ENCODE assay signal across 8 cellular contexts in genomic region chr1:25641931-25642611, GRCh38. TPM values are rescaled to one million over a fixed set of nuclear protein-coding genes. Genes with fewer than 3 reads are reported as not detected.
DNase-seq lines count a peak whose midpoint lies in the region; ATAC-seq and TF ChIP-seq lines count a peak whose summit lies in the region.

No MANE protein-coding gene starts in this region.

- H3K9ac ChIP-seq in Loucy (ENCODE audit: low read depth, low read length, poor library complexity, severe bottlenecking), result no peak overlapping the region

- TF ChIP-seq CTCF in Loucy (conservative IDR thresholded peaks at IDR 0.05; ENCODE audit: low read length) (no peak), coronary artery (IDR thresholded peaks at IDR 0.05) (no peak), osteoblast (IDR thresholded peaks at IDR 0.05; ENCODE audit: extremely low read depth, low read depth, low read length) (no peak), glutamatergic neuron (IDR thresholded peaks at IDR 0.05; ENCODE audit: partially characterized antibody, unreplicated experiment) (no peak)

- H2AFZ ChIP-seq in Loucy (ENCODE audit: low read length) (no peak overlapping the region), osteoblast (ENCODE audit: low read length) (no peak overlapping the region)

- H4K20me1 ChIP-seq in Loucy (ENCODE audit: insufficient read depth, low read length, poor library complexity, severe bottlenecking), result peaks cover 3% of the 10 kb centered on the region
- no peaks in the 10 kb centered on the region for H4K20me1 ChIP-seq in osteoblast (ENCODE audit: insufficient read depth, low read length)

- peak overlapping the region; percentile 87 to 99 (median 94) for H3K27ac Mint-ChIP-seq in CD4-positive, alpha-beta memory T cell
- H3K27ac Mint-ChIP-seq in glutamatergic neuron (ENCODE audit: unreplicated experiment), result no peak overlapping the region

- no peaks in the 10 kb centered on the region for H3K27me3 Mint-ChIP-seq in CD4-positive, alpha-beta memory T cell
- peaks cover 4% of the 10 kb centered on the region for H3K27me3 Mint-ChIP-seq in glutamatergic neuron (ENCODE audit: unreplicated experiment)

- H3K36me3 ChIP-seq in CD4-positive, alpha-beta memory T cell (ENCODE audit: insufficient read depth, low read length), result no peaks in the 10 kb centered on the region
- H3K36me3 ChIP-seq in Loucy (ENCODE audit: insufficient read depth, low read length) (no peaks in the 10 kb centered on the region), osteoblast (ENCODE audit: insufficient read depth, low read length) (no peaks in the 10 kb centered on the region)

- H3K4me1 ChIP-seq in CD4-positive, alpha-beta memory T cell (ENCODE audit: insufficient read depth, low read length), result peaks cover 62% of the 10 kb centered on the region
- H3K4me1 ChIP-seq in Loucy (ENCODE audit: insufficient read depth, low read length, poor library complexity, severe bottlenecking), result peaks cover 9% of the 10 kb centered on the region
- peaks cover 13% of the 10 kb centered on the region for H3K4me1 ChIP-seq in osteoblast (ENCODE audit: insufficient read depth, low read length)

- POLR2A ChIA-PET in CD4-positive, alpha-beta memory T cell (lab: Charles Lee; ENCODE audit: partially characterized antibody), result interaction anchor here (0.8 to 7.9 kb wide), 15 partner anchors 10 to 211 kb away, joined by 3 to 151 read pairs (median 5); partner anchors contain the start of genes MACO1, MAN1C1, MTFR1L and SELENON

- H3K9me2 ChIP-seq in Loucy (replicated peaks; ENCODE audit: low read depth, low read length), result no peaks in the 10 kb centered on the region

- intact Hi-C loops in CD4-positive, alpha-beta memory T cell (cut with micrococcal nuclease), result loop anchor here (1.0 to 2.0 kb wide), 2 partner anchors 23 to 35 kb away; no protein-coding TSS in a partner anchor

- no peaks in the 10 kb centered on the region for H3K79me2 ChIP-seq in Loucy (ENCODE audit: insufficient read depth, low read length)
- no peaks in the 10 kb centered on the region for H3K79me2 ChIP-seq in osteoblast (ENCODE audit: insufficient read depth, low read length)

- H3K27ac ChIP-seq in CD4-positive, alpha-beta memory T cell (ENCODE audit: low read depth, low read length), result peak overlapping the region; percentile 54
- peak overlapping the region in 1 of 2 donors; percentile 67 for H3K27ac ChIP-seq in coronary artery
- H3K27ac ChIP-seq in osteoblast (ENCODE audit: low read depth, low read length), result no peak overlapping the region

- no peak for ATAC-seq in GM21737 (IDR thresholded peaks at IDR 0.05; ENCODE audit: unreplicated experiment)

- peak in 1 of 5 donors; percentile 76 for DNase-seq in CD4-positive, alpha-beta memory T cell
- DNase-seq in coronary artery (ENCODE audit: low spot score) (peak; percentile 62), osteoblast (ENCODE audit: insufficient read length, low spot score, missing footprints) (no peak), nucleus accumbens (lab: John Stamatoyannopoulos, UW) (no peak), glutamatergic neuron (no peak), HT-29 (ENCODE audit: low spot score) (no peak)

- CTCF ChIA-PET in CD4-positive, alpha-beta memory T cell (lab: Charles Lee; ENCODE audit: partially characterized antibody), result interaction anchor here (0.8 to 4.5 kb wide), 16 partner anchors 10 to 168 kb away, joined by 3 to 63 read pairs (median 5); no protein-coding TSS in a partner anchor

- peak overlapping the region; percentile 10 to 16 for H3K4me3 ChIP-seq in CD4-positive, alpha-beta memory T cell (ENCODE audit: low read length in 2 of 2)
- no peak overlapping the region for H3K4me3 ChIP-seq in Loucy (ENCODE audit: low read length, poor library complexity, severe bottlenecking)
- H3K4me3 ChIP-seq in coronary artery, result peak overlapping the region; percentile 26
- H3K4me3 ChIP-seq in osteoblast (ENCODE audit: insufficient read depth, low read length), result no peak overlapping the region

- H3K4me1 Mint-ChIP-seq in CD4-positive, alpha-beta memory T cell, result peaks cover 49 to 80% (median 63%) of the 10 kb centered on the region in 4 donors
- H3K4me1 Mint-ChIP-seq in glutamatergic neuron (ENCODE audit: low read depth, unreplicated experiment), result peaks cover 11% of the 10 kb centered on the region

- peak overlapping the region; percentile 26 for H3K4me2 ChIP-seq in Loucy (ENCODE audit: low read depth, low read length, poor library complexity, severe bottlenecking)
- peak overlapping the region; percentile 35 for H3K4me2 ChIP-seq in osteoblast (ENCODE audit: insufficient read depth, low read length)

- no peaks in the 10 kb centered on the region for H3K27me3 ChIP-seq in CD4-positive, alpha-beta memory T cell (ENCODE audit: insufficient read depth, low read length)
- H3K27me3 ChIP-seq in Loucy (ENCODE audit: insufficient read depth, low read length, poor library complexity, severe bottlenecking) (peaks cover 89% of the 10 kb centered on the region), osteoblast (ENCODE audit: insufficient read depth, low read length) (peaks cover 62% of the 10 kb centered on the region)

- peaks cover 24 to 43% of the 10 kb centered on the region in 2 donors for H3K36me3 Mint-ChIP-seq in CD4-positive, alpha-beta memory T cell
- H3K36me3 Mint-ChIP-seq in glutamatergic neuron (ENCODE audit: unreplicated experiment), result no peaks in the 10 kb centered on the region

- H3K9me3 Mint-ChIP-seq in CD4-positive, alpha-beta memory T cell, result peaks cover 0 to 16% (median 12%) of the 10 kb centered on the region in 8 donors
- H3K9me3 Mint-ChIP-seq in glutamatergic neuron (ENCODE audit: unreplicated experiment), result no peaks in the 10 kb centered on the region

- no peaks in the 10 kb centered on the region for H3K9me3 ChIP-seq in CD4-positive, alpha-beta memory T cell (ENCODE audit: control insufficient read depth in 1 of 2, low read length in 2 of 2)
- H3K9me3 ChIP-seq in Loucy (ENCODE audit: insufficient read depth, low read depth, low read length) (peaks cover 12% of the 10 kb centered on the region; the same call in 1 of the 2 replicates), osteoblast (ENCODE audit: low read depth, low read length) (no peaks in the 10 kb centered on the region)

- H3F3A ChIP-seq in Loucy (ENCODE audit: low read depth), result no peaks in the 10 kb centered on the region

- peak overlapping the region; percentile 71 to 92 (median 81) for H3K4me3 Mint-ChIP-seq in CD4-positive, alpha-beta memory T cell
- no peak overlapping the region for H3K4me3 Mint-ChIP-seq in glutamatergic neuron (ENCODE audit: unreplicated experiment)

RNA-seq across cellular contexts. Expression of gene MAN1C1, which starts 25.5 kb away (rescaled TPM):
- 10 to 100 TPM; 42.6 to 45.1 TPM for total RNA-seq in CD4-positive, alpha-beta memory T cell
- polyA plus RNA-seq in CD4-positive, alpha-beta memory T cell, result 10 to 100 TPM in 1 of 2 donors, 1 to 10 TPM in 1; 3.6 to 10.4 TPM
- total RNA-seq in osteoblast, result 16.3 and 28.0 TPM in 2 replicates
- total RNA-seq in glutamatergic neuron (ENCODE audit: unreplicated experiment), result 5.4 TPM
- 0.10 and 0.28 TPM in 2 replicates for total RNA-seq in HT-29 (2014; rRNA removed; shearing (Covaris generic))

Comparison
In these comparisons a context has a peak if more than half of its experiments do, and no peak if none do; other contexts are left out.
1. H3K4me3 ChIP-seq: peak in CD4-positive, alpha-beta memory T cell (2 of 2) and coronary artery (single experiment); none in Loucy (single experiment) and osteoblast (single experiment).